In genomic region chr7:128453836-128454804, GRCh38 we compare ENCODE assay signal across 8 cellular contexts. TPM values are rescaled to one million over a fixed set of nuclear protein-coding genes. Genes with fewer than 3 reads are reported as not detected.
A peak's percentile ranks its signal among the peaks of the same experiment; 100 is the strongest.
DNase-seq lines count a peak whose midpoint lies in the region; FAIRE-seq and TF ChIP-seq lines count a peak whose summit lies in the region.

No MANE protein-coding gene starts in this region.

- TF ChIP-seq POLR2A in GM12891 (IDR thresholded peaks at IDR 0.05; ENCODE audit: low read depth, low read length): no peak

- peak overlapping the region; percentile 91 to 94 (median 93) for H3K4me3 Mint-ChIP-seq in nephron

- H3K27me3 Mint-ChIP-seq in nephron (ENCODE audit: low read depth): peaks cover 3% of the 10 kb centered on the region

- H3K36me3 Mint-ChIP-seq in nephron (ENCODE audit: low read depth): peaks cover 15% of the 10 kb centered on the region

- no peaks in the 10 kb centered on the region for H3K9me3 ChIP-seq in BE2C

- H3K4me3 ChIP-seq in BE2C (ENCODE audit: low read depth, low read length): peak overlapping the region; percentile 34

- no peak for FAIRE-seq in GM12891 (lab: Jason Lieb, UNC)

- no peaks in the 10 kb centered on the region for H3K27me3 ChIP-seq in BE2C

- in situ Hi-C loops in ACHN (cut with HindIII; ENCODE audit: low pct_ligation_motif_present, low pct_unique_long_range_greater_than_20kb, low sequenced_read_pairs): no loop called here

- peaks cover 65% of the 10 kb centered on the region for H3K4me1 Mint-ChIP-seq in nephron

- DNase-seq in BE2C: peak; percentile 94
- DNase-seq in SK-N-DZ (ENCODE audit: low spot score): peak; percentile 92
- DNase-seq in foreskin melanocyte: peak; percentile 30
- no peak for DNase-seq in GM12891 (ENCODE audit: insufficient read length, low spot score)
- DNase-seq in HuH-7.5 (ENCODE audit: low spot score): no peak
- no peak for DNase-seq in activated CD4-positive, alpha-beta T cell treated with anti-CD3 and anti-CD28 coated beads, Interleukin-2, amount 50 U/mL, for 1 hour
- DNase-seq in ACHN: no peak

- H3K4me1 ChIP-seq in BE2C: peaks cover 16% of the 10 kb centered on the region

- TF ChIP-seq CTCF in BE2C (IDR thresholded peaks at IDR 0.05; ENCODE audit: low read depth, low read length) (no peak), nephron (IDR thresholded peaks at IDR 0.05; ENCODE audit: unreplicated experiment in 3 of 3) (no peak)

- H3K9me3 Mint-ChIP-seq in nephron: no peaks in the 10 kb centered on the region

- H3K27ac Mint-ChIP-seq in nephron: peak overlapping the region; percentile 98 to 99 (median 99)

- H3K36me3 ChIP-seq in BE2C: peaks cover 7% of the 10 kb centered on the region

TF ChIP-seq in GM12891, 5 proteins besides CTCF, POLR2A, EP300 and RAD21:
- TF ChIP-seq TAF1 (IDR thresholded peaks at IDR 0.05; ENCODE audit: low read depth, low read length) (no peak), POLR2AphosphoS5 (IDR thresholded peaks at IDR 0.05; ENCODE audit: low read depth, low read length) (no peak), SPI1 (IDR thresholded peaks at IDR 0.05; ENCODE audit: low read depth, low read length) (no peak), POU2F2 (IDR thresholded peaks at IDR 0.05; ENCODE audit: low read depth, low read length) (no peak), PAX5 (IDR thresholded peaks at IDR 0.05; ENCODE audit: insufficient read depth, low read length, severe bottlenecking) (no peak)
TF ChIP-seq in GM12891: peak in this region for 0.

RNA-seq across cellular contexts. Expression of gene HILPDA, which starts 1.6 kb away (rescaled TPM):
- polyA plus RNA-seq in BE2C (2012; ENCODE audit: insufficient read depth, insufficient read length, low read depth): 13.2 TPM
- 80.8 and 87.8 TPM in 2 replicates for polyA plus RNA-seq in SK-N-DZ (2014; cell fraction: cytosol; rRNA removed)
- 33.0 and 42.7 TPM in 2 replicates for polyA plus RNA-seq in SK-N-DZ (2014; cell fraction: nucleus; rRNA removed)
- polyA plus RNA-seq in GM12891 (2012; ENCODE audit: low read depth, missing spikeins): 26.3 TPM

RNA-seq across cellular contexts. Expression of gene METTL2B, which starts 22.4 kb away (rescaled TPM):
- 25.2 TPM for polyA plus RNA-seq in BE2C (2012; ENCODE audit: insufficient read depth, insufficient read length, low read depth)
- polyA plus RNA-seq in SK-N-DZ (2014; cell fraction: cytosol; rRNA removed): 40.8 and 47.6 TPM in 2 replicates
- polyA plus RNA-seq in SK-N-DZ (2014; cell fraction: nucleus; rRNA removed): 18.5 and 41.3 TPM in 2 replicates
- 14.1 TPM for polyA plus RNA-seq in GM12891 (2012; ENCODE audit: low read depth, missing spikeins)

RNA-seq across cellular contexts. Expression of gene IMPDH1, which starts 44.3 kb away (rescaled TPM):
- 265 TPM for polyA plus RNA-seq in BE2C (2012; ENCODE audit: insufficient read depth, insufficient read length, low read depth)
- 39.6 and 46.1 TPM in 2 replicates for polyA plus RNA-seq in SK-N-DZ (2014; cell fraction: cytosol; rRNA removed)
- polyA plus RNA-seq in SK-N-DZ (2014; cell fraction: nucleus; rRNA removed): 107 and 111 TPM in 2 replicates
- polyA plus RNA-seq in GM12891 (2012; ENCODE audit: low read depth, missing spikeins): 16.2 TPM

Comparison
In these comparisons a context has a peak if more than half of its experiments do, and no peak if none do; other contexts are left out.
1. DNase-seq: peak in BE2C (single experiment), SK-N-DZ (single experiment) and foreskin melanocyte (single experiment); none in GM12891 (single experiment), HuH-7.5 (single experiment), activated CD4-positive, alpha-beta T cell treated with anti-CD3 and anti-CD28 coated beads, Interleukin-2, amount 50 U/mL, for 1 hour (single experiment) and ACHN (single experiment).